In genomic region chr19:51339687-51340656, GRCh38 we compare ENCODE assay signal across 1 cellular context.
TF ChIP-seq lines count a peak whose summit lies in the region.

No MANE protein-coding gene starts in this region.

TF ChIP-seq in K562, 482 proteins besides CTCF, POLR2A, EP300 and RAD21 (continued from another document and continues in another):
- TF ChIP-seq, protein P1, sequence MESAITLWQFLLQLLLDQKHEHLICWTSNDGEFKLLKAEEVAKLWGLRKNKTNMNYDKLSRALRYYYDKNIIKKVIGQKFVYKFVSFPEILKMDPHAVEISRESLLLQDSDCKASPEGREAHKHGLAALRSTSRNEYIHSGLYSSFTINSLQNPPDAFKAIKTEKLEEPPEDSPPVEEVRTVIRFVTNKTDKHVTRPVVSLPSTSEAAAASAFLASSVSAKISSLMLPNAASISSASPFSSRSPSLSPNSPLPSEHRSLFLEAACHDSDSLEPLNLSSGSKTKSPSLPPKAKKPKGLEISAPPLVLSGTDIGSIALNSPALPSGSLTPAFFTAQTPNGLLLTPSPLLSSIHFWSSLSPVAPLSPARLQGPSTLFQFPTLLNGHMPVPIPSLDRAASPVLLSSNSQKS (CRISPR knock-in tag; IDR thresholded peaks at IDR 0.05), result no peak
- TF ChIP-seq KLF16 (IDR thresholded peaks at IDR 0.05), result no peak
- TF ChIP-seq HLTF (IDR thresholded peaks at IDR 0.05), result no peak
- TF ChIP-seq NCOA2 (IDR thresholded peaks at IDR 0.05; ENCODE audit: partially characterized antibody in 2 of 2), result no peak
- TF ChIP-seq, protein P2, sequence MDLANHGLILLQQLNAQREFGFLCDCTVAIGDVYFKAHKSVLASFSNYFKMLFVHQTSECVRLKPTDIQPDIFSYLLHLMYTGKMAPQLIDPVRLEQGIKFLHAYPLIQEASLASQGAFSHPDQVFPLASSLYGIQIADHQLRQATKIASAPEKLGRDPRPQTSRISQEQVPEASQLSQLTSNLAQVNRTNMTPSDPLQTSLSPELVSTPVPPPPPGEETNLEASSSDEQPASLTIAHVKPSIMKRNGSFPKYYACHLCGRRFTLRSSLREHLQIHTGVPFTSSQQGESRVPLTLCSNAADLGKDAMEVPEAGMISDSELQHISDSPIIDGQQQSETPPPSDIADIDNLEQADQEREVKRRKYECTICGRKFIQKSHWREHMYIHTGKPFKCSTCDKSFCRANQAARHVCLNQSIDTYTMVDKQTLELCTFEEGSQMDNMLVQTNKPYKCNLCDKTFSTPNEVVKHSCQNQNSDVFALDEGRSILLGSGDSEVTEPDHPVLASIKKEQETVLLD (IDR thresholded peaks at IDR 0.05), result 0 out of 2 replicates have a peak, but pooled peaks have one; percentile 36
- no peak for TF ChIP-seq ELF2 (CRISPR knock-in tag; IDR thresholded peaks at IDR 0.05)
- no peak for TF ChIP-seq ZNF41 (CRISPR knock-in tag; conservative IDR thresholded peaks at IDR 0.05)
- TF ChIP-seq SAFB (IDR thresholded peaks at IDR 0.05; ENCODE audit: borderline replicate concordance, low read depth, low read length), result 0 out of 2 replicates have a peak, but pooled peaks have one; percentile 27
- TF ChIP-seq JUNB (CRISPR knock-in tag; conservative IDR thresholded peaks at IDR 0.05), result no peak
- no peak for TF ChIP-seq PCBP2 (IDR thresholded peaks at IDR 0.05; ENCODE audit: low read depth, low read length, poor library complexity, severe bottlenecking)
- peak; percentile 84 for TF ChIP-seq EP400 (IDR thresholded peaks at IDR 0.05)
- TF ChIP-seq RBM34 (IDR thresholded peaks at IDR 0.05; ENCODE audit: borderline replicate concordance, insufficient read depth, low read length), result peak; percentile 39; the same call in 1 of the 2 replicates
- no peak for TF ChIP-seq TAF15 (IDR thresholded peaks at IDR 0.05; ENCODE audit: low read depth, low read length)
- no peak; a peak in 1 of 4 replicates for TF ChIP-seq KDM4B (IDR thresholded peaks at IDR 0.05; ENCODE audit: borderline replicate concordance in 2 of 2, low read depth in 1 of 2)
- TF ChIP-seq CBX8 (IDR thresholded peaks at IDR 0.05; ENCODE audit: borderline replicate concordance, extremely low read depth, low read depth, low read length, poor library complexity, severe bottlenecking), result no peak
- peak; percentile 41; the same call in 1 of the 2 replicates for TF ChIP-seq DMBX1 (CRISPR knock-in tag; IDR thresholded peaks at IDR 0.05; ENCODE audit: borderline replicate concordance)
- TF ChIP-seq SMAD2 (IDR thresholded peaks at IDR 0.05; ENCODE audit: low read depth, low read length), result no peak
- TF ChIP-seq FOXJ3 (CRISPR knock-in tag; IDR thresholded peaks at IDR 0.05), result no peak
- no peak for TF ChIP-seq GTF2B (IDR thresholded peaks at IDR 0.05; ENCODE audit: extremely low read depth, insufficient read length)
- TF ChIP-seq TAF1 (IDR thresholded peaks at IDR 0.05; ENCODE audit: control insufficient read depth, extremely low read depth, insufficient read depth, low read length, severe bottlenecking), result peak; percentile 76
- no peak for TF ChIP-seq ZNF134 (CRISPR knock-in tag; conservative IDR thresholded peaks at IDR 0.05)
- no peak for TF ChIP-seq CHD7 (IDR thresholded peaks at IDR 0.05; ENCODE audit: low read depth, low read length)
- TF ChIP-seq NUFIP1 (IDR thresholded peaks at IDR 0.05; ENCODE audit: partially characterized antibody), result no peak
- TF ChIP-seq STAG1 (CRISPR knock-in tag; IDR thresholded peaks at IDR 0.05; ENCODE audit: borderline replicate concordance), result peak; percentile 40; the same call in 1 of the 2 replicates
- no peak for TF ChIP-seq KAT7 (CRISPR knock-in tag; IDR thresholded peaks at IDR 0.05; ENCODE audit: borderline replicate concordance)
- TF ChIP-seq SMAD1 (IDR thresholded peaks at IDR 0.05; ENCODE audit: low read depth, low read length, partially characterized antibody), result peak; percentile 15
- TF ChIP-seq NR2C2 (CRISPR knock-in tag; IDR thresholded peaks at IDR 0.05), result peak; percentile 83
- TF ChIP-seq NR2C2 (tag; IDR thresholded peaks at IDR 0.05), result peak; percentile 88
- TF ChIP-seq MAFG (tag; conservative IDR thresholded peaks at IDR 0.05), result no peak
- TF ChIP-seq ZNF174 (CRISPR knock-in tag; IDR thresholded peaks at IDR 0.05), result no peak
- no peak for TF ChIP-seq ZNF518B (CRISPR knock-in tag; IDR thresholded peaks at IDR 0.05)
- TF ChIP-seq ZNF398 (CRISPR knock-in tag; IDR thresholded peaks at IDR 0.05), result no peak
- TF ChIP-seq ZNF324 (CRISPR knock-in tag; IDR thresholded peaks at IDR 0.05), result no peak
- TF ChIP-seq MLLT1 (IDR thresholded peaks at IDR 0.05), result peak in 1 of 2 experiments; percentile 15; a peak in 1 of 4 replicates
